9 cellular contexts compared by ENCODE assay signal in the genomic region with DNA sequence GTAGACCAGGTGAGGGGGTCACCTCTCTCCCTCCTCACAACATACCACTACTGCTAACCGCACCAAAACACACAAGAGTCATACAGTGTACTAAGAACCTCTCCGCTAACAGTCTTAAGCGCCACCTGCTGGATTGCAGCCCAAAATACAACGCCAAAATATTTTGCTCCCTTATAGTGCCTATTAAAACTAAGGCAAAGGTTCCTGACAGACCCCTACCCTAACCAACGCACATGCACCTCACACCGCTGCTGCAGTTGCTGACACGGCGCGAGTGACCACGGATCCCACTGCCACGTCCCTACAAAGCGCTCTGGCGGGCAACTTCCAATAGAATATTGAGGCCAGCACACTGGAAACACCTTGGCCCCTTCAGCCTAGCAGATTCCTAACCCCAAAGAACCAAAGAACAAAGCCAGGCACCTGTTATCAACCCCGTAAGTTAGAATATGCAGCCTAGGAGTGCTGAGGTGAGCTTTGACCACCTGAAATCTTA.
DNase-seq lines count a peak whose midpoint lies in the region; ATAC-seq and TF ChIP-seq lines count a peak whose summit lies in the region.
"Had no signal": no experiment of that assay in that cellular context is flagged by ENCODE, and none has a peak within 500 bp of the region (broad histone marks: within the 10 kb centered on the region; RNA-seq: fewer than 3 reads in every experiment).

No MANE protein-coding gene starts in this region.

- no peaks in the 10 kb centered on the region for H3K36me3 ChIP-seq in SK-N-MC (ENCODE audit: insufficient read depth, low read length)

- TF ChIP-seq CTCF in foreskin fibroblast (IDR thresholded peaks at IDR 0.05; ENCODE audit: low read depth, low read length) = peak; percentile 78

- H3K4me3 ChIP-seq in SK-N-MC (no peak overlapping the region), foreskin fibroblast (ENCODE audit: low read depth in 1 of 2, low read length in 2 of 2) (no peak overlapping the region)

- DNase-seq in stimulated activated CD4-positive, alpha-beta T cell treated with anti-CD3 and anti-CD28 coated beads, Interleukin-1b, Interleukin-23, amount 100 ng/mL, for 48 hours = peak; percentile 4
- DNase-seq in stimulated activated CD4-positive, alpha-beta T cell treated with anti-CD3 and anti-CD28 coated beads, Interleukin-4, amount 100 ng/mL, for 24 hours = no peak
- DNase-seq in HPDE6-E6E7 (ENCODE audit: extremely low spot score) = peak; percentile 17
- DNase-seq in SK-N-MC (ENCODE audit: low read depth, low spot score) = peak; percentile 22
- DNase-seq in foreskin fibroblast = peak; percentile 10 to 60
- DNase-seq in activated T-cell treated with anti-CD3 and anti-CD28 coated beads, Interleukin-2, amount 50 U/mL, for 1 hour = no peak

- no peak overlapping the region for H3K4me3 Mint-ChIP-seq in stimulated activated memory B cell treated with anti-CD40 and anti-IgM and Interleukin-4, amounts not matched to agents 10 μg/mL and 1 μg/mL and 100 μg/mL, for 72 hours
- H3K4me3 Mint-ChIP-seq: IgD-negative memory B cell had no signal

- peaks cover 9% of the 10 kb centered on the region for H3K9me3 Mint-ChIP-seq in stimulated activated memory B cell treated with anti-CD40 and anti-IgM and Interleukin-4, amounts not matched to agents 10 μg/mL and 1 μg/mL and 100 μg/mL, for 72 hours

- no peak overlapping the region for H3K27ac ChIP-seq in SK-N-MC

- H3K36me3 Mint-ChIP-seq in stimulated activated memory B cell treated with anti-CD40 and anti-IgM and Interleukin-4, amounts not matched to agents 10 μg/mL and 1 μg/mL and 100 μg/mL, for 72 hours = no peaks in the 10 kb centered on the region

- ATAC-seq in GM21723 (IDR thresholded peaks at IDR 0.05; ENCODE audit: unreplicated experiment) = peak; percentile 97
- ATAC-seq in stimulated activated memory B cell treated with anti-CD40 and anti-IgM and Interleukin-4, amounts not matched to agents 10 μg/mL and 1 μg/mL and 100 μg/mL, for 72 hours = peak; percentile 58

- H3K4me1 Mint-ChIP-seq in stimulated activated memory B cell treated with anti-CD40 and anti-IgM and Interleukin-4, amounts not matched to agents 10 μg/mL and 1 μg/mL and 100 μg/mL, for 72 hours = no peaks in the 10 kb centered on the region

- 0 out of 2 replicates have a peak, but pooled peaks cover 8% of the 10 kb centered on the region for H3K9me3 ChIP-seq in SK-N-MC (ENCODE audit: low read depth, low read length)

- no peak overlapping the region for H3K27ac Mint-ChIP-seq in stimulated activated memory B cell treated with anti-CD40 and anti-IgM and Interleukin-4, amounts not matched to agents 10 μg/mL and 1 μg/mL and 100 μg/mL, for 72 hours
- H3K27ac Mint-ChIP-seq: IgD-negative memory B cell had no signal

- H3K9ac ChIP-seq in SK-N-MC (ENCODE audit: insufficient read length) = no peak overlapping the region

- no peaks in the 10 kb centered on the region for H3K27me3 Mint-ChIP-seq in stimulated activated memory B cell treated with anti-CD40 and anti-IgM and Interleukin-4, amounts not matched to agents 10 μg/mL and 1 μg/mL and 100 μg/mL, for 72 hours

Comparison
In these comparisons a context has a peak if more than half of its experiments do, and no peak if none do; other contexts are left out.
1. DNase-seq: peak in stimulated activated CD4-positive, alpha-beta T cell treated with anti-CD3 and anti-CD28 coated beads, Interleukin-1b, Interleukin-23, amount 100 ng/mL, for 48 hours (single experiment), HPDE6-E6E7 (single experiment), SK-N-MC (single experiment) and foreskin fibroblast (2 of 2); none in stimulated activated CD4-positive, alpha-beta T cell treated with anti-CD3 and anti-CD28 coated beads, Interleukin-4, amount 100 ng/mL, for 24 hours (single experiment) and activated T-cell treated with anti-CD3 and anti-CD28 coated beads, Interleukin-2, amount 50 U/mL, for 1 hour (single experiment).